Comparison of ENCODE assay signal across 8 cellular contexts in the genomic region with DNA sequence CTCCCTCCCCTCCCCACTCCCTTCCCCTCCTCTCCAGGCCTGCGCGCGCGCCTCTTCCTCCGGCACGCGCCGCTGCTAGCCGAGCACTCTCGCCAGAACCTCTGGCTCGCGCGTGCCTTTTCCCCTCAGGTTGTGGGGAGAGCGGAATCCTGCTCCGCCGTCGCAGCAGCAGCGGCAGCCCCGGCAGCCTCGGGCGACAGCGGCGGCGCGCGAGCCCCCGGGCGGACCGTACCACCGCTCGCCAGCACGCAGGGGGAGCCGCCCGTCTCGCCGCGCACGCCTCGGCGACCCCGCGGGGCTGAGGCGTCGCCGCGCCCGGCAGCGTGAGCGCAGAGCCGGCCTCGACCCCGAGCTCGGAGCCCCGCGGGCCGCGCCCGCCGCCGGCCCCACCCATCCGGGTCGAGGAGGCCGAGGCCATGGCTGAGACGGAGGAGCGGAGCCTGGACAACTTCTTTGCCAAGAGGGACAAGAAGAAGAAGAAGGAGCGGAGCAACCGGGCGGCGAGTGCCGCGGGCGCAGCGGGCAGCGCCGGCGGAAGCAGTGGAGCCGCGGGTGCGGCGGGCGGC. TPM values are rescaled to one million over a fixed set of nuclear protein-coding genes. Genes with fewer than 3 reads are reported as not detected.
A peak's percentile ranks its signal among the peaks of the same experiment; 100 is the strongest.
DNase-seq lines count a peak whose midpoint lies in the region; ATAC-seq and TF ChIP-seq lines count a peak whose summit lies in the region.

Gene CDV3, plus strand, starts transcription at position 58 of the 566 bp plus-strand sequence. Its CDS starts 359 bp downstream, at position 417.

- peak within 1 kb of the TSS; percentile 90 for H3K9ac ChIP-seq in rectal smooth muscle tissue (ENCODE audit: low read length)

- H3K9me3 Mint-ChIP-seq in activated T-cell treated with anti-CD3 and anti-CD28 coated beads, Interleukin-2, amount 50 U/mL, for 4 hours = no peaks in the 10 kb centered on the region
- no peaks in the 10 kb centered on the region for H3K9me3 Mint-ChIP-seq in activated CD4-positive, alpha-beta memory T cell treated with anti-CD3 and anti-CD28 coated beads for 36 hours

- CTCF ChIA-PET in activated CD4-positive, alpha-beta memory T cell treated with anti-CD3 and anti-CD28 coated beads for 36 hours (lab: Charles Lee) = interaction anchor here (0.6 to 4.4 kb wide), 7 partner anchors 22 to 1099 kb away, joined by 3 to 30 read pairs (median 7); no protein-coding TSS in a partner anchor

- TF ChIP-seq POLR2A in heart left ventricle (IDR thresholded peaks at IDR 0.05) = peak in 1 of 2 donors; percentile 68

- peaks cover 0 to 40% (median 36%) of the 10 kb centered on the region in 9 donors for H3K36me3 ChIP-seq in heart left ventricle
- peaks cover 4% of the 10 kb centered on the region for H3K36me3 ChIP-seq in rectal smooth muscle tissue (ENCODE audit: control insufficient read depth, insufficient read depth, low read length)

- peaks cover 47% of the 10 kb centered on the region for H3K4me1 Mint-ChIP-seq in activated T-cell treated with anti-CD3 and anti-CD28 coated beads, Interleukin-2, amount 50 U/mL, for 4 hours (ENCODE audit: low read depth)
- peaks cover 58% of the 10 kb centered on the region for H3K4me1 Mint-ChIP-seq in activated CD4-positive, alpha-beta memory T cell treated with anti-CD3 and anti-CD28 coated beads for 36 hours (ENCODE audit: low read depth)

- H3K27me3 ChIP-seq in heart left ventricle (no peaks in the 10 kb centered on the region), rectal smooth muscle tissue (ENCODE audit: control insufficient read depth, insufficient read depth, low read length) (no peaks in the 10 kb centered on the region)

- DNase-seq in activated T-cell treated with anti-CD3 and anti-CD28 coated beads, Interleukin-2, amount 50 U/mL, for 4 hours = no peak
- DNase-seq in activated T-cell treated with anti-CD3 and anti-CD28 coated beads for 4 hours = no peak
- DNase-seq in activated CD4-positive, alpha-beta memory T cell treated with anti-CD3 and anti-CD28 coated beads for 36 hours = no peak
- peak in 1 of 5 donors; percentile 76 for DNase-seq in heart left ventricle
- no peak for DNase-seq in SIG-M5 (lab: John Stamatoyannopoulos, UW)
- DNase-seq in dedifferentiated amniotic fluid mesenchymal stem cell (ENCODE audit: extremely low spot score) = no peak

- H3K27ac ChIP-seq in heart left ventricle (peak within 1 kb of the TSS; percentile 91 to 99 (median 97)), rectal smooth muscle tissue (ENCODE audit: low read depth, low read length) (peak within 1 kb of the TSS; percentile 97)

- no peak for TF ChIP-seq CTCF in heart left ventricle (IDR thresholded peaks at IDR 0.05)

- peaks cover 4 to 75% (median 49%) of the 10 kb centered on the region in 12 donors for H3K4me1 ChIP-seq in heart left ventricle
- peaks cover 30% of the 10 kb centered on the region for H3K4me1 ChIP-seq in rectal smooth muscle tissue (ENCODE audit: control insufficient read depth, insufficient read depth, low read length)

- no peaks in the 10 kb centered on the region for H3K9me3 ChIP-seq in heart left ventricle

- H3K4me3 ChIP-seq in heart left ventricle (peak within 1 kb of the TSS; percentile 61 to 96 (median 88)), rectal smooth muscle tissue (ENCODE audit: low read length) (peak within 1 kb of the TSS; percentile 96)

- peak; percentile 53 to 61 for ATAC-seq in activated T-cell treated with anti-CD3 and anti-CD28 coated beads, Interleukin-2, amount 50 U/mL, for 4 hours
- ATAC-seq in HG03066 (IDR thresholded peaks at IDR 0.05; ENCODE audit: low read depth, unreplicated experiment) (peak; percentile 16), heart left ventricle (peak in 2 of 4 donors; percentile 38 to 41)

- peak within 1 kb of the TSS; percentile 99 for H3K27ac Mint-ChIP-seq in activated CD4-positive, alpha-beta memory T cell treated with anti-CD3 and anti-CD28 coated beads for 36 hours

- POLR2A ChIA-PET in activated CD4-positive, alpha-beta memory T cell treated with anti-CD3 and anti-CD28 coated beads for 36 hours (lab: Charles Lee) = interaction anchor here (0.6 to 4.0 kb wide), 22 partner anchors 9 to 858 kb away, joined by 3 to 31 read pairs (median 4); partner anchors contain the start of gene TOPBP1

- intact Hi-C loops in activated CD4-positive, alpha-beta memory T cell treated with anti-CD3 and anti-CD28 coated beads for 36 hours (cut with micrococcal nuclease) = loop anchor here (1.0 to 10.0 kb wide), 15 partner anchors 22 to 1157 kb away; partner anchors contain the start of genes CEP63, DNAJC13, NPHP3 and SRPRB
- intact Hi-C loops in heart left ventricle (cut with DNase I) = loop anchor here (1.0 to 10.0 kb wide), 9 partner anchors 89 to 914 kb away; partner anchors contain the start of genes NPHP3 (in 8 of the 10), ANAPC13 (in 1 of the 10) and CEP63 (in 1 of the 10)

- peak within 1 kb of the TSS; percentile 97 for H3K4me3 Mint-ChIP-seq in activated T-cell treated with anti-CD3 and anti-CD28 coated beads, Interleukin-2, amount 50 U/mL, for 4 hours
- H3K4me3 Mint-ChIP-seq in activated CD4-positive, alpha-beta memory T cell treated with anti-CD3 and anti-CD28 coated beads for 36 hours = peak within 1 kb of the TSS; percentile 99

- 1% methylated on average over 28 to 81 of the region's 81 CpGs for WGBS in heart left ventricle, 4 donors

- peaks cover 35% of the 10 kb centered on the region for H3K36me3 Mint-ChIP-seq in activated T-cell treated with anti-CD3 and anti-CD28 coated beads, Interleukin-2, amount 50 U/mL, for 4 hours (ENCODE audit: insufficient read depth)
- H3K36me3 Mint-ChIP-seq in activated CD4-positive, alpha-beta memory T cell treated with anti-CD3 and anti-CD28 coated beads for 36 hours = peaks cover 40% of the 10 kb centered on the region

- H3K27me3 Mint-ChIP-seq in activated T-cell treated with anti-CD3 and anti-CD28 coated beads, Interleukin-2, amount 50 U/mL, for 4 hours (ENCODE audit: low read depth) = no peaks in the 10 kb centered on the region
- no peaks in the 10 kb centered on the region for H3K27me3 Mint-ChIP-seq in activated CD4-positive, alpha-beta memory T cell treated with anti-CD3 and anti-CD28 coated beads for 36 hours

RNA-seq across cellular contexts. Expression of gene CDV3, which starts in this region (rescaled TPM):
- total RNA-seq in activated T-cell treated with anti-CD3 and anti-CD28 coated beads, Interleukin-2, amount 50 U/mL, for 4 hours = 100 to 1,000 TPM; 361 to 373 (median 372) TPM
- 100 to 1,000 TPM; 204 to 209 TPM for total RNA-seq in activated CD4-positive, alpha-beta memory T cell treated with anti-CD3 and anti-CD28 coated beads for 36 hours
- total RNA-seq in heart left ventricle = 100 to 1,000 TPM in 8 of 9 donors, 10 to 100 TPM in 1; 97.0 to 221 (median 160) TPM
- 100 to 1,000 TPM in 1 of 2 donors, 10 to 100 TPM in 1; 30.5 to 163 TPM for polyA plus RNA-seq in heart left ventricle
